ENCODE assay signal across 8 cellular contexts in the genomic region with DNA sequence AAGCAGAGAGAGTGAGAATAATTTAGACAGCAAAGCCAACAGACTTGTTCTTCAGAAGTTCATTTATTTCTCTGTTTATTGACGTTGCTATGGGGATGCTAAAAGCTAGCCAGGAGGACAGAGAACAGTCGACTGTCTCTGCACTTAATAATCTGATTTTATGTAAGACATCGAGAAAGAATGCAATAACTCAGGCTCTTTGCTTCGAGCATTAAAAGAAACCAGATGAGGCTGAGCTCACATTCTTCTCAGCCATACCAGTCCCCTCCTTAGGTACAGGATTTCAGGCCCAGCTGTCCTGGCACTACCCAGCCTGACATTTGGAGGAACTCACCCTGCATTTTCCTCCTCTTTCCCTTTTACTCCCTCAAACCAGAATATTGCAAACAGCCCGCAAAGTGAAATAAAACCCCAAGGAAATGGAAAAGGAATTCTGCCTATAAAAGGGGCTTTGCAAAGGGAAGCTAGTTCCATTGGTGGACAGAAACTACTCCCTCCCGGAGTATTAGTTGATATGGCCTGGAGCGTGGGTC. TPM values are rescaled to one million over a fixed set of nuclear protein-coding genes. Genes with fewer than 3 reads are reported as not detected.
DNase-seq lines count a peak whose midpoint lies in the region; ATAC-seq and TF ChIP-seq lines count a peak whose summit lies in the region.

No MANE protein-coding gene starts in this region.

- peaks cover 5% of the 10 kb centered on the region for H3K27me3 Mint-ChIP-seq in GM23338 (ENCODE audit: insufficient read depth, low read depth, poor library complexity)
- H3K27me3 Mint-ChIP-seq in activated CD8-positive, alpha-beta T cell treated with anti-CD3 and anti-CD28 coated beads, Interleukin-2, amount 10 ng/mL, durations not matched to agents 7 days and 5 days (ENCODE audit: low read depth) = no peaks in the 10 kb centered on the region

- CTCF ChIA-PET in activated CD8-positive, alpha-beta T cell treated with anti-CD3 and anti-CD28 coated beads, Interleukin-2, amount 10 ng/mL, durations not matched to agents 7 days and 5 days (lab: Charles Lee) = no interaction called here

- no peak for TF ChIP-seq POLR2A in gastrocnemius medialis (IDR thresholded peaks at IDR 0.05)

- H3K4me1 ChIP-seq in GM23338 (ENCODE audit: insufficient read depth) (peaks cover 31% of the 10 kb centered on the region), ascending aorta (peaks cover 2 to 15% of the 10 kb centered on the region in 2 donors), gastrocnemius medialis (peaks cover 0 to 17% of the 10 kb centered on the region in 2 donors)

- H2AFZ ChIP-seq in GM23338 = peak overlapping the region; percentile 48; the same call in 1 of the 2 replicates

- no peak overlapping the region; the same call in 1 of the 2 replicates for H3K27ac Mint-ChIP-seq in GM23338
- no peak overlapping the region for H3K27ac Mint-ChIP-seq in activated CD8-positive, alpha-beta T cell treated with anti-CD3 and anti-CD28 coated beads, Interleukin-2, amount 10 ng/mL, durations not matched to agents 7 days and 5 days

- H3K79me2 ChIP-seq in GM23338 (replicated peaks; ENCODE audit: insufficient read depth) = no peaks in the 10 kb centered on the region; the same call in 1 of the 2 replicates

- H3K27me3 ChIP-seq in GM23338 (ENCODE audit: insufficient read depth) (no peaks in the 10 kb centered on the region), ascending aorta (no peaks in the 10 kb centered on the region), gastrocnemius medialis (no peaks in the 10 kb centered on the region)

- H3K9me3 ChIP-seq in ascending aorta (no peaks in the 10 kb centered on the region), gastrocnemius medialis (no peaks in the 10 kb centered on the region)

- DNase-seq in GM23338 (ENCODE audit: low spot score) (no peak), ascending aorta (ENCODE audit: low spot score in 2 of 2) (no peak), left cardiac atrium (no peak), gastrocnemius medialis (no peak), NCI-H146 treated with DMSO at 0.1 percent for 48 hours (lab: John Stamatoyannopoulos, UW; ENCODE audit: unreplicated experiment) (no peak), NCI-H2081 (lab: John Stamatoyannopoulos, UW) (no peak)
- no peak for DNase-seq in activated CD8-positive, alpha-beta T cell treated with anti-CD3 and anti-CD28 coated beads, Interleukin-2, amount 10 ng/mL, durations not matched to agents 7 days and 5 days

- ATAC-seq in GM23338 = no peak
- peak; percentile 56 to 75 for ATAC-seq in left cardiac atrium
- peak; percentile 24 to 55 for ATAC-seq in gastrocnemius medialis
- ATAC-seq in HG03354 (IDR thresholded peaks at IDR 0.05; ENCODE audit: poor library complexity, severe bottlenecking, unreplicated experiment) = no peak
- ATAC-seq in activated CD8-positive, alpha-beta T cell treated with anti-CD3 and anti-CD28 coated beads, Interleukin-2, amount 10 ng/mL, durations not matched to agents 7 days and 5 days = no peak

- H4K20me1 ChIP-seq in GM23338 (replicated peaks; ENCODE audit: insufficient read depth) = no peaks in the 10 kb centered on the region

- no peaks in the 10 kb centered on the region for H3K36me3 ChIP-seq in GM23338 (ENCODE audit: insufficient read depth)
- H3K36me3 ChIP-seq in ascending aorta = no peaks in the 10 kb centered on the region
- no peaks in the 10 kb centered on the region for H3K36me3 ChIP-seq in gastrocnemius medialis

- POLR2A ChIA-PET in activated CD8-positive, alpha-beta T cell treated with anti-CD3 and anti-CD28 coated beads, Interleukin-2, amount 10 ng/mL, durations not matched to agents 7 days and 5 days (lab: Charles Lee) = interaction anchor here (0.7 kb wide), 1 partner anchor 13 kb away, joined by 3 read pairs; no protein-coding TSS in a partner anchor

- H3K4me3 ChIP-seq in GM23338 = no peak overlapping the region
- peak overlapping the region in 1 of 2 donors; percentile 58 for H3K4me3 ChIP-seq in ascending aorta
- peak overlapping the region in 2 of 4 donors; percentile 3 to 10 for H3K4me3 ChIP-seq in gastrocnemius medialis

- H3K4me1 Mint-ChIP-seq in GM23338 = peaks cover 34% of the 10 kb centered on the region
- H3K4me1 Mint-ChIP-seq in activated CD8-positive, alpha-beta T cell treated with anti-CD3 and anti-CD28 coated beads, Interleukin-2, amount 10 ng/mL, durations not matched to agents 7 days and 5 days (ENCODE audit: low read depth) = no peaks in the 10 kb centered on the region

- peaks cover 3% of the 10 kb centered on the region; the same call in 1 of the 3 replicates for H3K9me3 Mint-ChIP-seq in GM23338
- no peaks in the 10 kb centered on the region for H3K9me3 Mint-ChIP-seq in activated CD8-positive, alpha-beta T cell treated with anti-CD3 and anti-CD28 coated beads, Interleukin-2, amount 10 ng/mL, durations not matched to agents 7 days and 5 days (ENCODE audit: insufficient read depth)

- no peak overlapping the region; the same call in 1 of the 2 replicates for H3K27ac ChIP-seq in GM23338 (ENCODE audit: low read depth)
- H3K27ac ChIP-seq in ascending aorta = peak overlapping the region; percentile 60 to 86
- H3K27ac ChIP-seq in gastrocnemius medialis = peak overlapping the region; percentile 23 to 56 (median 31)

- intact Hi-C loops in ascending aorta (cut with DNase I) (loop anchor here (1.0 kb wide), 1 partner anchor 100 kb away; no protein-coding TSS in a partner anchor), left cardiac atrium (cut with DNase I) (no loop called here), gastrocnemius medialis (cut with DNase I; ENCODE audit: low total_unique reads) (no loop called here)

- H3K4me3 Mint-ChIP-seq in GM23338 = no peak overlapping the region
- H3K4me3 Mint-ChIP-seq in activated CD8-positive, alpha-beta T cell treated with anti-CD3 and anti-CD28 coated beads, Interleukin-2, amount 10 ng/mL, durations not matched to agents 7 days and 5 days = no peak overlapping the region

- no peak overlapping the region for H3K4me2 ChIP-seq in GM23338

- H3K9me2 ChIP-seq in GM23338 (ENCODE audit: insufficient read depth) = peaks cover 3% of the 10 kb centered on the region; the same call in 1 of the 2 replicates

- no peak for TF ChIP-seq CTCF in GM23338 (conservative IDR thresholded peaks at IDR 0.05; ENCODE audit: low read depth in 2 of 2)
- TF ChIP-seq CTCF in ascending aorta (IDR thresholded peaks at IDR 0.05) = no peak
- TF ChIP-seq CTCF in gastrocnemius medialis (IDR thresholded peaks at IDR 0.05 in 4 of 5, conservative IDR thresholded peaks at IDR 0.05 in 1 of 5) = no peak

- in situ Hi-C loops in gastrocnemius medialis (cut with MboI; ENCODE audit: low sequenced_read_pairs in 4 of 4) = loop anchor here in 3 of 4 donors (10.0 to 25.0 kb wide), 3 partner anchors 92 to 330 kb away; no protein-coding TSS in a partner anchor

- no peaks in the 10 kb centered on the region for H3F3A ChIP-seq in GM23338 (replicated peaks; ENCODE audit: low read depth)

- H3K36me3 Mint-ChIP-seq in GM23338 (ENCODE audit: low read depth) = no peaks in the 10 kb centered on the region; the same call in 1 of the 3 replicates
- H3K36me3 Mint-ChIP-seq in activated CD8-positive, alpha-beta T cell treated with anti-CD3 and anti-CD28 coated beads, Interleukin-2, amount 10 ng/mL, durations not matched to agents 7 days and 5 days (ENCODE audit: low read depth) = no peaks in the 10 kb centered on the region

TF ChIP-seq in GM23338, 12 proteins besides CTCF, POLR2A, EP300 and RAD21 (continues in another document):
- no peak for TF ChIP-seq NANOG (IDR thresholded peaks at IDR 0.05; ENCODE audit: borderline replicate concordance)

RNA-seq across cellular contexts. Expression of gene DPYSL3, which starts 44.5 kb away (rescaled TPM):
- total RNA-seq in GM23338 (2014; rRNA removed; shearing (Covaris generic)) = 440 and 455 TPM in 2 replicates
- polyA plus RNA-seq in GM23338 (2016; fragmentation: Nextera tagmentation; extraction: Ambion mirVana) = 97.6 and 102 TPM in 2 replicates
- 110 TPM for total RNA-seq in ascending aorta
- total RNA-seq in left cardiac atrium = 10 to 100 TPM; 42.4 to 55.7 TPM
- total RNA-seq in gastrocnemius medialis = 10 to 100 TPM; 11.7 to 45.8 (median 26.0) TPM
- total RNA-seq in activated CD8-positive, alpha-beta T cell treated with anti-CD3 and anti-CD28 coated beads, Interleukin-2, amount 10 ng/mL, durations not matched to agents 7 days and 5 days = under 1 TPM in 1 of 2 experiments, not detected in 1; 0.23 TPM

Comparison
In these comparisons a context has a peak if more than half of its experiments do, and no peak if none do; other contexts are left out.
1. ATAC-seq: peak in left cardiac atrium (2 of 2) and gastrocnemius medialis (2 of 2); none in GM23338 (single experiment), HG03354 (single experiment) and activated CD8-positive, alpha-beta T cell treated with anti-CD3 and anti-CD28 coated beads, Interleukin-2, amount 10 ng/mL, durations not matched to agents 7 days and 5 days (single experiment).
2. RNA of gene DPYSL3, which starts 44.5 kb away (total RNA-seq): 440 to 455 TPM in GM23338, 110 TPM in ascending aorta (single experiment), 42.4 to 55.7 TPM in left cardiac atrium and 11.7 to 45.8 TPM in gastrocnemius medialis; 0.23 TPM in activated CD8-positive, alpha-beta T cell treated with anti-CD3 and anti-CD28 coated beads, Interleukin-2, amount 10 ng/mL, durations not matched to agents 7 days and 5 days; every median in the first group is over 10 times any median in the second.